Comparison of ENCODE assay signal across 1 cellular context in the genomic region with DNA sequence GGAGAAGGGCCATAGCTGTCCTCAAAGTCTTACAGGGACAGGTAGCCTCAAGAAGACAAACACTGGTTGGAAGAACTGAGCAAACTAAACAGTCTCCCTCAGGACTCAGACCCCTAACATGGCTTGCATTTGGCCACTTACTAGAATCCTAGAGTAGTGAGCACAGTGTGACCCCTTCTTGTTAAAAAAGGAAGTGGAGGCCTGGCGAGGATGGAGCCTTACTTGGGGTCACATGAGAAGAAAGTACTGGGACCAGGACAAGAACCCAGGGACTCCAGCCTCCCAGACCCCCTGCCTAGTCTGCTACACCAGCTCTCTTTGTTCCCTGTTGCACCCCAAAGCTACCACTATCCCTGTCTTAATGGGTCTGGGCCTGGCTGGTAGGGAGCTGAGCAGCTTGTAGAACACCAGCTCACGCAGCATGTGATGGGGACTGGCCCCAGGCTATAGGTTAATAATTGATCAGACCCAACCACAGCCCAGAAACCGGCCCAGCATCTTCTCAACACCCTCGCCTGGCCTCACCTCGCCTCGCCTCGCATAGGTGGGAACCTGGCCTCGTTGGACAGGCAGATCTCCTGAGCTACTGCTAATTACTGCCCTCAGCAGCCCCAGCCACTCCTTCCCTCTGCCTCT.
TF ChIP-seq lines count a peak whose summit lies in the region.

No MANE protein-coding gene starts in this region.

TF ChIP-seq in HepG2, 621 proteins besides CTCF, POLR2A, EP300 and RAD21 (continued from another document):
- peak; percentile 43; the same call in 1 of the 2 replicates for TF ChIP-seq ZNF609 (CRISPR knock-in tag; IDR thresholded peaks at IDR 0.05; ENCODE audit: borderline replicate concordance)
- TF ChIP-seq HOXA3 (CRISPR knock-in tag; IDR thresholded peaks at IDR 0.05), result peak; percentile 55; the same call in 1 of the 2 replicates
- no peak for TF ChIP-seq WIZ (CRISPR knock-in tag; IDR thresholded peaks at IDR 0.05)
- TF ChIP-seq NR2F6 (IDR thresholded peaks at IDR 0.05), result no peak
- no peak for TF ChIP-seq NR2F6 (CRISPR knock-in tag; IDR thresholded peaks at IDR 0.05)
- TF ChIP-seq, protein P1, sequence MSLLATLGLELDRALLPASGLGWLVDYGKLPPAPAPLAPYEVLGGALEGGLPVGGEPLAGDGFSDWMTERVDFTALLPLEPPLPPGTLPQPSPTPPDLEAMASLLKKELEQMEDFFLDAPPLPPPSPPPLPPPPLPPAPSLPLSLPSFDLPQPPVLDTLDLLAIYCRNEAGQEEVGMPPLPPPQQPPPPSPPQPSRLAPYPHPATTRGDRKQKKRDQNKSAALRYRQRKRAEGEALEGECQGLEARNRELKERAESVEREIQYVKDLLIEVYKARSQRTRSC (CRISPR knock-in tag; IDR thresholded peaks at IDR 0.05; ENCODE audit: low read depth), result no peak
- TF ChIP-seq ZFP91 (CRISPR knock-in tag; IDR thresholded peaks at IDR 0.05; ENCODE audit: borderline replicate concordance), result 0 out of 2 replicates have a peak, but pooled peaks have one; percentile 27
- 0 out of 2 replicates have a peak, but pooled peaks have one; percentile 20 for TF ChIP-seq RXRB (CRISPR knock-in tag; IDR thresholded peaks at IDR 0.05; ENCODE audit: borderline replicate concordance)
- TF ChIP-seq ZBTB3 (CRISPR knock-in tag; IDR thresholded peaks at IDR 0.05; ENCODE audit: borderline replicate concordance, low read depth), result no peak
